9 cellular contexts compared by ENCODE assay signal in genomic region chr14:101839236-101839635, GRCh38.
DNase-seq lines count a peak whose midpoint lies in the region; ATAC-seq lines count a peak whose summit lies in the region.
"Had no signal": no experiment of that assay in that cellular context is flagged by ENCODE, and none has a peak within 500 bp of the region (broad histone marks: within the 10 kb centered on the region; RNA-seq: fewer than 3 reads in every experiment).

No MANE protein-coding gene starts in this region.

- peak; percentile 83 for DNase-seq in activated CD4-positive, alpha-beta T cell treated with anti-CD3 and anti-CD28 coated beads, Interleukin-2, amount 10 ng/mL, durations not matched to agents 24 days and 14 days
- DNase-seq in activated CD4-positive, alpha-beta T cell treated with anti-CD3 and anti-CD28 coated beads, Interleukin-2, amount 50 U/mL, for 4 hours: no peak
- peak; percentile 45 for DNase-seq in activated CD4-positive, CD25-positive, alpha-beta regulatory T cell treated with anti-CD3 and anti-CD28 coated beads, Interleukin-2, amount 50 U/mL, for 72 hours
- DNase-seq in OCI-M2 (lab: John Stamatoyannopoulos, UW; ENCODE audit: unreplicated experiment) (no peak), anterior cingulate cortex (lab: John Stamatoyannopoulos, UW) (no peak), NCI-H526 (lab: John Stamatoyannopoulos, UW) (no peak)
- DNase-seq: SHP77 treated with DMSO at 0.1 percent for 48 hours had no signal

- intact Hi-C loops in activated CD4-positive, alpha-beta T cell treated with anti-CD3 and anti-CD28 coated beads, Interleukin-2, amount 10 ng/mL, durations not matched to agents 24 days and 14 days (cut with micrococcal nuclease): loop anchor here (1.0 kb wide), 2 partner anchors 10 to 14 kb away; no protein-coding TSS in a partner anchor

- no peaks in the 10 kb centered on the region for H3K9me3 Mint-ChIP-seq in activated CD4-positive, alpha-beta T cell treated with anti-CD3 and anti-CD28 coated beads, Interleukin-2, amount 10 ng/mL, durations not matched to agents 24 days and 14 days
- H3K9me3 Mint-ChIP-seq in stimulated activated memory B cell treated with anti-CD40 and anti-IgM and Interleukin-4, amounts not matched to agents 10 μg/mL and 1 μg/mL and 100 μg/mL, for 72 hours: no peaks in the 10 kb centered on the region

- H3K4me1 Mint-ChIP-seq in activated CD4-positive, alpha-beta T cell treated with anti-CD3 and anti-CD28 coated beads, Interleukin-2, amount 10 ng/mL, durations not matched to agents 24 days and 14 days: peaks cover 65% of the 10 kb centered on the region
- peaks cover 97% of the 10 kb centered on the region for H3K4me1 Mint-ChIP-seq in stimulated activated memory B cell treated with anti-CD40 and anti-IgM and Interleukin-4, amounts not matched to agents 10 μg/mL and 1 μg/mL and 100 μg/mL, for 72 hours

- H3K27ac Mint-ChIP-seq in activated CD4-positive, alpha-beta T cell treated with anti-CD3 and anti-CD28 coated beads, Interleukin-2, amount 10 ng/mL, durations not matched to agents 24 days and 14 days: peak overlapping the region; percentile 93
- peak overlapping the region; percentile 89 for H3K27ac Mint-ChIP-seq in stimulated activated memory B cell treated with anti-CD40 and anti-IgM and Interleukin-4, amounts not matched to agents 10 μg/mL and 1 μg/mL and 100 μg/mL, for 72 hours

- H3K27me3 Mint-ChIP-seq in activated CD4-positive, alpha-beta T cell treated with anti-CD3 and anti-CD28 coated beads, Interleukin-2, amount 10 ng/mL, durations not matched to agents 24 days and 14 days: no peaks in the 10 kb centered on the region
- no peaks in the 10 kb centered on the region for H3K27me3 Mint-ChIP-seq in stimulated activated memory B cell treated with anti-CD40 and anti-IgM and Interleukin-4, amounts not matched to agents 10 μg/mL and 1 μg/mL and 100 μg/mL, for 72 hours

- peak overlapping the region; percentile 54 for H3K4me3 Mint-ChIP-seq in activated CD4-positive, alpha-beta T cell treated with anti-CD3 and anti-CD28 coated beads, Interleukin-2, amount 10 ng/mL, durations not matched to agents 24 days and 14 days
- peak overlapping the region; percentile 67 for H3K4me3 Mint-ChIP-seq in stimulated activated memory B cell treated with anti-CD40 and anti-IgM and Interleukin-4, amounts not matched to agents 10 μg/mL and 1 μg/mL and 100 μg/mL, for 72 hours

- H3K36me3 Mint-ChIP-seq in activated CD4-positive, alpha-beta T cell treated with anti-CD3 and anti-CD28 coated beads, Interleukin-2, amount 10 ng/mL, durations not matched to agents 24 days and 14 days (ENCODE audit: low read depth): peaks cover 29% of the 10 kb centered on the region
- peaks cover 15% of the 10 kb centered on the region for H3K36me3 Mint-ChIP-seq in stimulated activated memory B cell treated with anti-CD40 and anti-IgM and Interleukin-4, amounts not matched to agents 10 μg/mL and 1 μg/mL and 100 μg/mL, for 72 hours

- peak; percentile 55 for ATAC-seq in HG03064 (IDR thresholded peaks at IDR 0.05; ENCODE audit: low read depth, unreplicated experiment)
- peak; percentile 77 for ATAC-seq in stimulated activated memory B cell treated with anti-CD40 and anti-IgM and Interleukin-4, amounts not matched to agents 10 μg/mL and 1 μg/mL and 100 μg/mL, for 72 hours

Comparison
In these comparisons a context has a peak if more than half of its experiments do, and no peak if none do; other contexts are left out.
1. DNase-seq: peak in activated CD4-positive, alpha-beta T cell treated with anti-CD3 and anti-CD28 coated beads, Interleukin-2, amount 10 ng/mL, durations not matched to agents 24 days and 14 days (single experiment) and activated CD4-positive, CD25-positive, alpha-beta regulatory T cell treated with anti-CD3 and anti-CD28 coated beads, Interleukin-2, amount 50 U/mL, for 72 hours (single experiment); none in activated CD4-positive, alpha-beta T cell treated with anti-CD3 and anti-CD28 coated beads, Interleukin-2, amount 50 U/mL, for 4 hours (0 of 2), OCI-M2 (single experiment), anterior cingulate cortex (0 of 58) and NCI-H526 (0 of 2).